Comparison of ENCODE assay signal across 16 cellular contexts in genomic region chr6:164037165-164037564, GRCh38.
A peak's percentile ranks its signal among the peaks of the same experiment; 100 is the strongest.
DNase-seq lines count a peak whose midpoint lies in the region; ATAC-seq and TF ChIP-seq lines count a peak whose summit lies in the region.
"Had no signal": no experiment of that assay in that cellular context is flagged by ENCODE, and none has a peak within 500 bp of the region (broad histone marks: within the 10 kb centered on the region; RNA-seq: fewer than 3 reads in every experiment).

No MANE protein-coding gene starts in this region.

- no peak for TF ChIP-seq POLR2A in Peyer's patch (IDR thresholded peaks at IDR 0.05)

- 48 to 58% methylated on average over 7 of the region's 7 CpGs for WGBS in heart right ventricle, 2 donors

- H3K9me3 ChIP-seq in heart right ventricle: no peaks in the 10 kb centered on the region
- no peaks in the 10 kb centered on the region for H3K9me3 ChIP-seq in Peyer's patch
- H3K9me3 ChIP-seq: Caco-2, HAP-1 had no signal

- H3K27me3 Mint-ChIP-seq in natural killer cell (ENCODE audit: low read depth in 2 of 2): peaks cover 9 to 35% of the 10 kb centered on the region in 2 donors

- H3K4me1 ChIP-seq in heart right ventricle (peaks cover 0 to 27% (median 6%) of the 10 kb centered on the region in 9 donors), Peyer's patch (no peaks in the 10 kb centered on the region)
- H3K4me1 ChIP-seq: Caco-2, HAP-1 had no signal

- peak in 7 of 8 donors; percentile 20 to 87 (median 61) for ATAC-seq in heart right ventricle
- no peak for ATAC-seq in Right ventricle myocardium inferior
- peak in 2 of 3 donors; percentile 28 to 79 for ATAC-seq in natural killer cell
- ATAC-seq in GM19455 (IDR thresholded peaks at IDR 0.05; ENCODE audit: unreplicated experiment): no peak
- ATAC-seq: CD8-positive, alpha-beta T cell had no signal

- H3K27ac Mint-ChIP-seq in natural killer cell: no peak overlapping the region
- H3K27ac Mint-ChIP-seq: CD14-positive monocyte; CD8-positive, alpha-beta T cell had no signal

- no peaks in the 10 kb centered on the region for H3K9me3 Mint-ChIP-seq in natural killer cell
- H3K9me3 Mint-ChIP-seq: CD8-positive, alpha-beta T cell had no signal

- H3K27ac ChIP-seq in heart right ventricle: peak overlapping the region in 3 of 10 donors; percentile 31 to 71 (median 41)
- no peak overlapping the region for H3K27ac ChIP-seq in Peyer's patch
- H3K27ac ChIP-seq: 22Rv1, HL-60 had no signal

- intact Hi-C loops in heart right ventricle (cut with DNase I): no loop called here
- intact Hi-C loops in Right ventricle myocardium inferior (cut with DNase I): no loop called here
- intact Hi-C loops in natural killer cell (cut with micrococcal nuclease): no loop called here

- no peak for TF ChIP-seq CTCF in heart right ventricle (IDR thresholded peaks at IDR 0.05)
- no peak for TF ChIP-seq CTCF in natural killer cell (IDR thresholded peaks at IDR 0.05)
- TF ChIP-seq CTCF in Peyer's patch (IDR thresholded peaks at IDR 0.05): no peak

- H3K27me3 ChIP-seq in heart right ventricle: no peaks in the 10 kb centered on the region
- H3K27me3 ChIP-seq in Peyer's patch: no peaks in the 10 kb centered on the region

- H3K4me3 Mint-ChIP-seq in natural killer cell: no peak overlapping the region
- H3K4me3 Mint-ChIP-seq: CD14-positive monocyte; CD8-positive, alpha-beta T cell had no signal

- no peaks in the 10 kb centered on the region for H3K36me3 ChIP-seq in heart right ventricle
- no peaks in the 10 kb centered on the region for H3K36me3 ChIP-seq in Peyer's patch
- H3K36me3 ChIP-seq: HAP-1 had no signal

- H3K4me3 ChIP-seq in heart right ventricle (no peak overlapping the region), Peyer's patch (no peak overlapping the region)
- H3K4me3 ChIP-seq: HAP-1 had no signal

- no peaks in the 10 kb centered on the region for H3K36me3 Mint-ChIP-seq in natural killer cell
- H3K36me3 Mint-ChIP-seq: CD14-positive monocyte; CD8-positive, alpha-beta T cell had no signal

- no peak for DNase-seq in heart right ventricle
- DNase-seq in Right ventricle myocardium inferior (ENCODE audit: missing footprints): no peak
- peak; percentile 69 for DNase-seq in RPMI7951 (ENCODE audit: low read depth)
- no peak for DNase-seq in natural killer cell
- DNase-seq in NCI-H1436 treated with DMSO at 0.1 percent for 48 hours (lab: John Stamatoyannopoulos, UW): no peak
- DNase-seq in Peyer's patch: no peak
- DNase-seq: Caco-2; CD8-positive, alpha-beta T cell; DND-41; GF-D8; GOT3 had no signal

- H3K4me1 Mint-ChIP-seq in natural killer cell: peaks cover 9 to 11% of the 10 kb centered on the region in 2 donors
- H3K4me1 Mint-ChIP-seq: CD14-positive monocyte had no signal

Comparison
In these comparisons a context has a peak if more than half of its experiments do, and no peak if none do; other contexts are left out.
1. ATAC-seq: peak in heart right ventricle (7 of 8) and natural killer cell (2 of 3); none in Right ventricle myocardium inferior (single experiment) and GM19455 (single experiment).